Comparison of ENCODE assay signal across 13 cellular contexts in the genomic region with DNA sequence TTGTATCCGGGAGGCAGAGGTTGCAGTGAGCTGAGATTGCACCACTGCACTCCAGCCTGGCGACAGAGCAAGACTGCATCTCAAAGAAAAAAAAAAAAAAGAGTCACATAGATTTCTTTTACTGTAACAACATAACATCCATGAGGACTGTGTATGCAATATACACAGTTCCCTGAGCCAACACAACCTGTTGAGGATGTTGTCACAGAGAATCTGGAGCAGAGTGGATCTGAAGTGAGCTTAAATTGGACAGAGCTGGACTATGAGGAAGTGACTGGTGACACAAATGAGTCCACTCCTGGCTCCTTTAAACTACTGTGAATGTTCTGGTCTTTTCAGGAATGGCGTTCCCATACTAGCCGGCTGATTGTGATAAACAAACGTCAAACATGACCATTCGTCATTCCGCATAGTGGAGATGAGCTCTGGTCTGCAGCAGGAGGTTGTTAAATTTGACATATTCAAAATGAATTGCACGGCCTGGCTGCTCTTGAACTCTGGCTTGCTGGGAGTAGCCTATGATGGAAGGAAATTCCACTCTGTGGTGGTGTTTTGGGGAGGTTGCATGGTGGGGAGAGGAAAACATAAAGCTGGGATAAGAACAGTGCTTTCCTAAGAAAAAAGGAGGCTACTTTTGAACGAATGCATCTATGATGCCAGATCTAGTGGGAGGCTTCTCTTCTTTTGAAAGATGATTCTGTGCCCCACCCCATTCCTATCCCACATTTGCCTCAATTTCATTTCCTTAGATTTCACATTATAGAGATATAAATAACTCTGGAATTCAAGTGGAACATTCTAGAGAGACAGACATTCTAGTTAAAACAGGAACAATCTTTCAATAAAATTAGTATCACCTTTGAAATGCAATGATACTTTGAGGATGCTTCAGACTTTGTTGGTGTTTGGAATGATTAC.
DNase-seq lines count a peak whose midpoint lies in the region; TF ChIP-seq lines count a peak whose summit lies in the region.
"Had no signal": no experiment of that assay in that cellular context is flagged by ENCODE, and none has a peak within 500 bp of the region (broad histone marks: within the 10 kb centered on the region; RNA-seq: fewer than 3 reads in every experiment).

No MANE protein-coding gene starts in this region.

- H4K20me1 ChIP-seq in osteoblast (ENCODE audit: insufficient read depth, low read length), result no peaks in the 10 kb centered on the region

- TF ChIP-seq CTCF in Caco-2 (IDR thresholded peaks at IDR 0.05; ENCODE audit: insufficient read depth in 1 of 2, low read depth in 1 of 2, low read length in 1 of 2, severe bottlenecking in 1 of 2, unreplicated experiment in 1 of 2) (no peak), esophagus muscularis mucosa (IDR thresholded peaks at IDR 0.05) (no peak), osteoblast (IDR thresholded peaks at IDR 0.05; ENCODE audit: extremely low read depth, low read depth, low read length) (no peak)

- no peak overlapping the region for H3K4me2 ChIP-seq in osteoblast (ENCODE audit: insufficient read depth, low read length)

- H3K4me1 Mint-ChIP-seq in Caco-2 (ENCODE audit: low read depth, unreplicated experiment) (peaks cover 25% of the 10 kb centered on the region), immature natural killer cell (peaks cover 8 to 9% of the 10 kb centered on the region in 2 donors)

- H3K79me2 ChIP-seq in osteoblast (ENCODE audit: insufficient read depth, low read length), result no peaks in the 10 kb centered on the region

- peaks cover 13% of the 10 kb centered on the region for H3K36me3 Mint-ChIP-seq in Caco-2 (ENCODE audit: insufficient read depth, unreplicated experiment)
- no peaks in the 10 kb centered on the region for H3K36me3 Mint-ChIP-seq in immature natural killer cell

- H3K27me3 ChIP-seq in Caco-2 (replicated peaks; ENCODE audit: control insufficient read depth, insufficient read depth, low read length) (no peaks in the 10 kb centered on the region), esophagus muscularis mucosa (no peaks in the 10 kb centered on the region), osteoblast (ENCODE audit: insufficient read depth, low read length) (no peaks in the 10 kb centered on the region)
- H3K27me3 ChIP-seq: body of pancreas had no signal

- CTCF ChIA-PET in Caco-2 (lab: Charles Lee), result no interaction called here

- TF ChIP-seq POLR2A in esophagus muscularis mucosa (IDR thresholded peaks at IDR 0.05; ENCODE audit: low read depth), result no peak

- H3K4me3 Mint-ChIP-seq in Caco-2 (ENCODE audit: unreplicated experiment) (peak overlapping the region; percentile 80), immature natural killer cell (no peak overlapping the region)
- H3K4me3 Mint-ChIP-seq: effector memory CD8-positive, alpha-beta T cell had no signal

- H3K9me3 Mint-ChIP-seq in Caco-2 (ENCODE audit: unreplicated experiment) (no peaks in the 10 kb centered on the region), immature natural killer cell (no peaks in the 10 kb centered on the region)
- H3K9me3 Mint-ChIP-seq: effector memory CD8-positive, alpha-beta T cell had no signal

- WGBS in esophagus muscularis mucosa, result 42% methylated on average over 9 of the region's 9 CpGs

- H3K4me1 ChIP-seq in Caco-2, result peaks cover 24% of the 10 kb centered on the region
- H3K4me1 ChIP-seq in esophagus muscularis mucosa, result peaks cover 15 to 58% (median 43%) of the 10 kb centered on the region in 4 donors
- H3K4me1 ChIP-seq in osteoblast (ENCODE audit: insufficient read depth, low read length), result peaks cover 3% of the 10 kb centered on the region

- no TSS peak for BruUV-seq in Caco-2 (replicated peaks; lab: Mats Ljungman, UMichigan)

- H3K27ac Mint-ChIP-seq in Caco-2 (ENCODE audit: unreplicated experiment) (peak overlapping the region; percentile 96), immature natural killer cell (no peak overlapping the region)
- H3K27ac Mint-ChIP-seq: effector memory CD8-positive, alpha-beta T cell had no signal

- POLR2A ChIA-PET in Caco-2 (lab: Charles Lee), result no interaction called here

- H3K27me3 Mint-ChIP-seq in Caco-2 (ENCODE audit: insufficient read depth, unreplicated experiment) (no peaks in the 10 kb centered on the region), immature natural killer cell (ENCODE audit: low read depth in 3 of 3) (peaks cover 12 to 32% (median 13%) of the 10 kb centered on the region in 3 donors)

- peak overlapping the region; percentile 14 for H2AFZ ChIP-seq in osteoblast (ENCODE audit: low read length)

- H3K4me3 ChIP-seq in Caco-2 (ENCODE audit: low read depth, low read length) (no peak overlapping the region), esophagus muscularis mucosa (no peak overlapping the region), osteoblast (ENCODE audit: insufficient read depth, low read length) (no peak overlapping the region)
- H3K4me3 ChIP-seq: body of pancreas had no signal

- TF ChIP-seq EP300 in esophagus muscularis mucosa (IDR thresholded peaks at IDR 0.05), result no peak

- H3K9me3 ChIP-seq in Caco-2 (no peaks in the 10 kb centered on the region), esophagus muscularis mucosa (no peaks in the 10 kb centered on the region), osteoblast (ENCODE audit: low read depth, low read length) (no peaks in the 10 kb centered on the region)
- H3K9me3 ChIP-seq: body of pancreas had no signal

- no peak for DNase-seq in Caco-2
- DNase-seq in NCI-H2029 (lab: John Stamatoyannopoulos, UW), result peak; percentile 74
- no peak for DNase-seq in esophagus muscularis mucosa (ENCODE audit: extremely low spot score)
- no peak for DNase-seq in osteoblast (ENCODE audit: insufficient read length, low spot score, missing footprints)
- no peak for DNase-seq in NCI-H1694 (lab: John Stamatoyannopoulos, UW)
- no peak for DNase-seq in ureter (ENCODE audit: low spot score)
- DNase-seq in pons (ENCODE audit: low spot score), result no peak
- DNase-seq in immature natural killer cell, result no peak
- DNase-seq: body of pancreas; effector memory CD8-positive, alpha-beta T cell; NCI-H226; right cardiac atrium; stimulated activated CD4-positive, alpha-beta T cell treated with anti-CD3 and anti-CD28 coated beads, Interleukin-4, amount 100 ng/mL, for 4 hours had no signal

- H3K27ac ChIP-seq in esophagus muscularis mucosa (replicated peaks in 1 of 4) (peak overlapping the region; percentile 73 to 81 (median 77)), osteoblast (ENCODE audit: low read depth, low read length) (no peak overlapping the region)

- intact Hi-C loops in Caco-2 (cut with micrococcal nuclease; ENCODE audit: unreplicated experiment) (loop anchor here (5.0 kb wide), 1 partner anchor 57 kb away; no protein-coding TSS in a partner anchor), esophagus muscularis mucosa (cut with DNase I) (no loop called here)

- no peaks in the 10 kb centered on the region for H3K36me3 ChIP-seq in Caco-2 (ENCODE audit: control insufficient read depth, insufficient read depth, low read length)
- H3K36me3 ChIP-seq in esophagus muscularis mucosa, result no peaks in the 10 kb centered on the region
- H3K36me3 ChIP-seq in osteoblast (ENCODE audit: insufficient read depth, low read length), result no peaks in the 10 kb centered on the region
